8 cellular contexts compared by ENCODE assay signal in genomic region chr1:205711105-205712048, GRCh38. TPM values are rescaled to one million over a fixed set of nuclear protein-coding genes. Genes with fewer than 3 reads are reported as not detected.
DNase-seq lines count a peak whose midpoint lies in the region; ATAC-seq lines count a peak whose summit lies in the region.

No MANE protein-coding gene starts in this region.

- H3K4me3 ChIP-seq in naive thymus-derived CD4-positive, alpha-beta T cell (ENCODE audit: low read length): no peak overlapping the region

- DNase-seq in GM03348 (ENCODE audit: low spot score) (peak; percentile 82), HS-27A (ENCODE audit: low read depth) (peak; percentile 41), NCI-H82 treated with DMSO at 0.1 percent for 48 hours (lab: John Stamatoyannopoulos, UW; ENCODE audit: unreplicated experiment) (peak; percentile 76)
- DNase-seq in activated CD8-positive, alpha-beta memory T cell treated with anti-CD3 and anti-CD28 coated beads, Interleukin-2, amount 10 ng/mL, durations not matched to agents 7 days and 5 days: peak; percentile 70
- DNase-seq in naive thymus-derived CD4-positive, alpha-beta T cell: peak in 8 of 9 donors; percentile 36 to 72 (median 64)
- DNase-seq in stimulated activated naive CD8-positive, alpha-beta T cell treated with anti-CD3 and anti-CD28 coated beads, Interleukin-15, amount 100 ng/mL, for 72 hours: peak; percentile 55 to 58

- peaks cover 7% of the 10 kb centered on the region for H3K4me1 Mint-ChIP-seq in activated CD8-positive, alpha-beta memory T cell treated with anti-CD3 and anti-CD28 coated beads, Interleukin-2, amount 10 ng/mL, durations not matched to agents 7 days and 5 days
- H3K4me1 Mint-ChIP-seq in naive thymus-derived CD4-positive, alpha-beta T cell: peaks cover 9 to 28% (median 20%) of the 10 kb centered on the region in 7 donors
- peaks cover 35% of the 10 kb centered on the region for H3K4me1 Mint-ChIP-seq in stimulated activated naive CD8-positive, alpha-beta T cell treated with anti-CD3 and anti-CD28 coated beads, Interleukin-15, amount 100 ng/mL, for 72 hours

- POLR2A ChIA-PET in naive thymus-derived CD4-positive, alpha-beta T cell (lab: Charles Lee): interaction anchor here (0.6 to 1.5 kb wide), 4 partner anchors 9 to 63 kb away, joined by 3 read pairs; no protein-coding TSS in a partner anchor

- H3K36me3 ChIP-seq in naive thymus-derived CD4-positive, alpha-beta T cell (ENCODE audit: control insufficient read depth in 2 of 3, insufficient read depth in 3 of 3, low read length in 3 of 3): peaks cover 0 to 22% (median 0%) of the 10 kb centered on the region in 3 experiments

- intact Hi-C loops in naive thymus-derived CD4-positive, alpha-beta T cell (cut with micrococcal nuclease): loop anchor here (1.0 to 5.0 kb wide), 9 partner anchors 37 to 266 kb away; no protein-coding TSS in a partner anchor

- CTCF ChIA-PET in activated CD8-positive, alpha-beta memory T cell treated with anti-CD3 and anti-CD28 coated beads, Interleukin-2, amount 10 ng/mL, durations not matched to agents 7 days and 5 days (lab: Charles Lee): interaction anchor here (0.6 to 9.5 kb wide), 38 partner anchors 8 to 266 kb away, joined by 3 to 153 read pairs (median 4); partner anchors contain the start of genes ELK4, NUCKS1, RAB29 and SLC45A3
- CTCF ChIA-PET in naive thymus-derived CD4-positive, alpha-beta T cell (lab: Charles Lee): interaction anchor here (0.7 to 7.4 kb wide), 22 partner anchors 9 to 477 kb away, joined by 3 to 103 read pairs (median 4); partner anchors contain the start of gene ELK4

- ATAC-seq in activated CD8-positive, alpha-beta memory T cell treated with anti-CD3 and anti-CD28 coated beads, Interleukin-2, amount 10 ng/mL, durations not matched to agents 7 days and 5 days: peak; percentile 94
- peak; percentile 85 for ATAC-seq in esophagus mucosa
- peak; percentile 91 for ATAC-seq in naive thymus-derived CD4-positive, alpha-beta T cell
- ATAC-seq in stimulated activated naive CD8-positive, alpha-beta T cell treated with anti-CD3 and anti-CD28 coated beads, Interleukin-15, amount 100 ng/mL, for 72 hours: peak; percentile 95
- no peak for ATAC-seq in HG03520 (IDR thresholded peaks at IDR 0.05; ENCODE audit: unreplicated experiment)

- no peaks in the 10 kb centered on the region for H3K27me3 ChIP-seq in naive thymus-derived CD4-positive, alpha-beta T cell (ENCODE audit: control insufficient read depth in 2 of 2, insufficient read depth in 2 of 2, low read length in 2 of 2)

- H3K36me3 Mint-ChIP-seq in activated CD8-positive, alpha-beta memory T cell treated with anti-CD3 and anti-CD28 coated beads, Interleukin-2, amount 10 ng/mL, durations not matched to agents 7 days and 5 days: peaks cover 33% of the 10 kb centered on the region
- peaks cover 0 to 20% (median 5%) of the 10 kb centered on the region in 5 donors for H3K36me3 Mint-ChIP-seq in naive thymus-derived CD4-positive, alpha-beta T cell

- H3K9me3 Mint-ChIP-seq in activated CD8-positive, alpha-beta memory T cell treated with anti-CD3 and anti-CD28 coated beads, Interleukin-2, amount 10 ng/mL, durations not matched to agents 7 days and 5 days (ENCODE audit: low read depth): no peaks in the 10 kb centered on the region
- no peaks in the 10 kb centered on the region for H3K9me3 Mint-ChIP-seq in naive thymus-derived CD4-positive, alpha-beta T cell
- no peaks in the 10 kb centered on the region for H3K9me3 Mint-ChIP-seq in stimulated activated naive CD8-positive, alpha-beta T cell treated with anti-CD3 and anti-CD28 coated beads, Interleukin-15, amount 100 ng/mL, for 72 hours

- H3K4me3 Mint-ChIP-seq in activated CD8-positive, alpha-beta memory T cell treated with anti-CD3 and anti-CD28 coated beads, Interleukin-2, amount 10 ng/mL, durations not matched to agents 7 days and 5 days: no peak overlapping the region
- no peak overlapping the region for H3K4me3 Mint-ChIP-seq in naive thymus-derived CD4-positive, alpha-beta T cell
- no peak overlapping the region for H3K4me3 Mint-ChIP-seq in stimulated activated naive CD8-positive, alpha-beta T cell treated with anti-CD3 and anti-CD28 coated beads, Interleukin-15, amount 100 ng/mL, for 72 hours

- no peak overlapping the region for H3K27ac ChIP-seq in naive thymus-derived CD4-positive, alpha-beta T cell (ENCODE audit: low read depth, low read length)

- no peaks in the 10 kb centered on the region for H3K27me3 Mint-ChIP-seq in activated CD8-positive, alpha-beta memory T cell treated with anti-CD3 and anti-CD28 coated beads, Interleukin-2, amount 10 ng/mL, durations not matched to agents 7 days and 5 days
- no peaks in the 10 kb centered on the region for H3K27me3 Mint-ChIP-seq in naive thymus-derived CD4-positive, alpha-beta T cell
- no peaks in the 10 kb centered on the region for H3K27me3 Mint-ChIP-seq in stimulated activated naive CD8-positive, alpha-beta T cell treated with anti-CD3 and anti-CD28 coated beads, Interleukin-15, amount 100 ng/mL, for 72 hours

- no peaks in the 10 kb centered on the region for H3K9me3 ChIP-seq in naive thymus-derived CD4-positive, alpha-beta T cell (ENCODE audit: control insufficient read depth in 2 of 3, low read length in 3 of 3)

- peak overlapping the region; percentile 59 for H3K27ac Mint-ChIP-seq in activated CD8-positive, alpha-beta memory T cell treated with anti-CD3 and anti-CD28 coated beads, Interleukin-2, amount 10 ng/mL, durations not matched to agents 7 days and 5 days
- H3K27ac Mint-ChIP-seq in naive thymus-derived CD4-positive, alpha-beta T cell: peak overlapping the region in 6 of 9 donors; percentile 7 to 87 (median 15)
- H3K27ac Mint-ChIP-seq in stimulated activated naive CD8-positive, alpha-beta T cell treated with anti-CD3 and anti-CD28 coated beads, Interleukin-15, amount 100 ng/mL, for 72 hours: peak overlapping the region; percentile 18 to 19

- no peaks in the 10 kb centered on the region for H3K4me1 ChIP-seq in naive thymus-derived CD4-positive, alpha-beta T cell (ENCODE audit: control insufficient read depth in 2 of 2, insufficient read depth in 2 of 2, low read length in 2 of 2)

RNA-seq across cellular contexts. Expression of gene SLC45A3, which starts 31.1 kb away (rescaled TPM):
- not detected for total RNA-seq in activated CD8-positive, alpha-beta memory T cell treated with anti-CD3 and anti-CD28 coated beads, Interleukin-2, amount 10 ng/mL, durations not matched to agents 7 days and 5 days
- total RNA-seq in esophagus mucosa: 1.2 TPM
- total RNA-seq in naive thymus-derived CD4-positive, alpha-beta T cell: 1 to 10 TPM in 2 of 5 experiments, under 1 TPM in 3; 0.10 to 8.7 (median 0.54) TPM
- polyA plus RNA-seq in naive thymus-derived CD4-positive, alpha-beta T cell: not detected

RNA-seq across cellular contexts. Expression of gene NUCKS1, which starts 38.6 kb away (rescaled TPM):
- 100 to 1,000 TPM; 179 to 211 TPM for total RNA-seq in activated CD8-positive, alpha-beta memory T cell treated with anti-CD3 and anti-CD28 coated beads, Interleukin-2, amount 10 ng/mL, durations not matched to agents 7 days and 5 days
- total RNA-seq in esophagus mucosa: 99.3 TPM
- total RNA-seq in naive thymus-derived CD4-positive, alpha-beta T cell: 100 to 1,000 TPM in 4 of 5 experiments, 10 to 100 TPM in 1; 70.4 to 164 (median 122) TPM
- polyA plus RNA-seq in naive thymus-derived CD4-positive, alpha-beta T cell: 10 to 100 TPM; 12.5 to 18.7 TPM
